In the genomic region with DNA sequence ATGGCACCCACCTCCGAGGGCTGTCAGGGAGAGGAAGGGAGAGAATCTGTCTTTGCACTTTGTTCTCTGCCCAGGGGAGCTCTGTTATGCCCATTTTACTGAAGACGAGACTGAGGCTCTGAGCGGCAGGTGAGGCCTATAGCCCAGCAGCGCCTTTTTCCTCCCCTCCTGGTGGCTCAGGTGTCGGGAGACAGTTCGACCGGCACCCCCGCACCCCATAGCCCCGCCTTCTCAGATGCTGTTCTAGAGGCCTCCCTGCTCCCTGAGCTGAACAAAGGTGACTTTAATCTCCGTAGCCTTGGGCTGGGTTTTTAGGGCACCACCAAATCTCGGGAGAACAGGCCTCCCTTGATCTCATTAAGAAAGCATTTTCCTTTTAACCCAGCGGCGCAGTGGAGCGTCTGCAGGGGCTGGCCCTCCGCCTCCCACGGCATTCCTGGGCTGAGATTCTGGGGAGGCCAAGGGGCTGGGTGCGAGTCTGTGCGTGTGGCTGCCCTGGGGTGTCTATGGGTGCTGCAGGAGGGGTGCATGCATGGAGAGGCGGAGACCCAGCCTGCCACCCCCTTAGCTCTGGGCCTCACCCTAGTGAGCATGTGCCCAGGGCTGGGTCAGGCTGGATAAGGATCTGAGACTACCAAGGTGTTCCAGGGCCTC, we compare ENCODE assay signal across 9 cellular contexts. TPM values are rescaled to one million over a fixed set of nuclear protein-coding genes. Genes with fewer than 3 reads are reported as not detected.
DNase-seq lines count a peak whose midpoint lies in the region; ATAC-seq and TF ChIP-seq lines count a peak whose summit lies in the region.
"Had no signal": no experiment of that assay in that cellular context is flagged by ENCODE, and none has a peak within 500 bp of the region (broad histone marks: within the 10 kb centered on the region; RNA-seq: fewer than 3 reads in every experiment).

No MANE protein-coding gene starts in this region.

- ATAC-seq in PC-3 (no peak), HG03159 (IDR thresholded peaks at IDR 0.05; ENCODE audit: unreplicated experiment) (no peak)
- ATAC-seq in naive thymus-derived CD4-positive, alpha-beta T cell, result no peak

- no peaks in the 10 kb centered on the region for H3K36me3 ChIP-seq in PC-3 (ENCODE audit: low read depth, low read length)
- H3K36me3 ChIP-seq in naive thymus-derived CD4-positive, alpha-beta T cell (ENCODE audit: control insufficient read depth in 2 of 3, insufficient read depth in 3 of 3, low read length in 3 of 3), result peaks cover 0 to 44% (median 20%) of the 10 kb centered on the region in 3 experiments

- H3K4me2 ChIP-seq in PC-3 (ENCODE audit: low read length), result peak overlapping the region; percentile 97

- peaks cover 0 to 2% (median 0%) of the 10 kb centered on the region in 11 donors for H3K9me3 Mint-ChIP-seq in naive thymus-derived CD4-positive, alpha-beta T cell

- CTCF ChIA-PET in PC-3 (lab: Charles Lee), result interaction anchor here (1.2 kb wide), 1 partner anchor 10 kb away, joined by 3 read pairs; no protein-coding TSS in a partner anchor
- CTCF ChIA-PET in naive thymus-derived CD4-positive, alpha-beta T cell (lab: Charles Lee), result interaction anchor here (1.0 to 1.2 kb wide), 2 partner anchors 14 to 45 kb away, joined by 3 to 4 read pairs; no protein-coding TSS in a partner anchor

- no peaks in the 10 kb centered on the region for H3F3A ChIP-seq in PC-3 (ENCODE audit: low read length, unreplicated experiment)

- H3K4me1 ChIP-seq in PC-3 (ENCODE audit: insufficient read depth, low read length), result peaks cover 54% of the 10 kb centered on the region
- peaks cover 30 to 56% of the 10 kb centered on the region in 2 donors for H3K4me1 ChIP-seq in naive thymus-derived CD4-positive, alpha-beta T cell (ENCODE audit: control insufficient read depth in 2 of 2, insufficient read depth in 2 of 2, low read length in 2 of 2)

- H2AFZ ChIP-seq in PC-3 (ENCODE audit: low read length), result no peak overlapping the region

- H3K79me2 ChIP-seq in PC-3 (ENCODE audit: low read length), result peaks cover 8% of the 10 kb centered on the region; the same call in 1 of the 2 replicates

- intact Hi-C loops in PC-3 (cut with micrococcal nuclease), result no loop called here
- intact Hi-C loops in naive thymus-derived CD4-positive, alpha-beta T cell (cut with micrococcal nuclease), result loop anchor here in 1 of 2 donors (1.0 to 5.0 kb wide), 5 partner anchors 7 to 116 kb away; a partner anchor contains a TSS

- H3K4me3 Mint-ChIP-seq in naive thymus-derived CD4-positive, alpha-beta T cell, result peak overlapping the region; percentile 86 to 99 (median 96)

- H3K9ac ChIP-seq in PC-3 (ENCODE audit: low read length), result no peak overlapping the region

- no peaks in the 10 kb centered on the region for H3K9me3 ChIP-seq in PC-3 (ENCODE audit: low read length)
- H3K9me3 ChIP-seq in naive thymus-derived CD4-positive, alpha-beta T cell (ENCODE audit: control insufficient read depth in 2 of 3, low read length in 3 of 3), result no peaks in the 10 kb centered on the region

- no peak overlapping the region for H3K4me3 ChIP-seq in PC-3 (ENCODE audit: low read length)
- H3K4me3 ChIP-seq in naive thymus-derived CD4-positive, alpha-beta T cell (ENCODE audit: low read length), result peak overlapping the region; percentile 94

- H3K4me1 Mint-ChIP-seq in naive thymus-derived CD4-positive, alpha-beta T cell, result peaks cover 24 to 51% (median 36%) of the 10 kb centered on the region in 7 donors

- DNase-seq in DMS53 (lab: John Stamatoyannopoulos, UW) (peak; percentile 82), DMS53 treated with DMSO at 0.1 percent for 48 hours (lab: John Stamatoyannopoulos, UW; ENCODE audit: unreplicated experiment) (no peak), PC-3 (peak; percentile 37), dermis blood vessel endothelial cell (peak; percentile 66), HuH-7 (ENCODE audit: low spot score) (no peak), NCI-H128 (lab: John Stamatoyannopoulos, UW; ENCODE audit: unreplicated experiment) (no peak)
- peak in 1 of 9 donors; percentile 57 for DNase-seq in naive thymus-derived CD4-positive, alpha-beta T cell

- H4K20me1 ChIP-seq in PC-3 (ENCODE audit: low read length), result no peaks in the 10 kb centered on the region

- BruUV-seq in PC-3 (replicated peaks; lab: Mats Ljungman, UMichigan), result no TSS peak

- TF ChIP-seq CTCF in PC-3 (conservative IDR thresholded peaks at IDR 0.05; ENCODE audit: low read depth, low read length), result no peak

- no peaks in the 10 kb centered on the region for H3K9me2 ChIP-seq in PC-3 (replicated peaks; ENCODE audit: low read length)

- POLR2A ChIA-PET in PC-3 (lab: Charles Lee; ENCODE audit: unreplicated experiment), result no interaction called here
- POLR2A ChIA-PET in naive thymus-derived CD4-positive, alpha-beta T cell (lab: Charles Lee), result interaction anchor here (0.7 to 15.7 kb wide), 12 partner anchors 7 to 191 kb away, joined by 3 to 401 read pairs (median 4); a partner anchor contains a TSS

- H3K27me3 ChIP-seq in PC-3 (ENCODE audit: low read length), result no peaks in the 10 kb centered on the region
- H3K27me3 ChIP-seq in naive thymus-derived CD4-positive, alpha-beta T cell (ENCODE audit: control insufficient read depth in 2 of 2, insufficient read depth in 2 of 2, low read length in 2 of 2), result no peaks in the 10 kb centered on the region

- peaks cover 0 to 27% (median 4%) of the 10 kb centered on the region in 5 donors for H3K36me3 Mint-ChIP-seq in naive thymus-derived CD4-positive, alpha-beta T cell

- H3K27me3 Mint-ChIP-seq in naive thymus-derived CD4-positive, alpha-beta T cell, result peaks cover 0 to 2% (median 0%) of the 10 kb centered on the region in 5 donors

- H3K27ac ChIP-seq in PC-3 (ENCODE audit: low read length), result no peak overlapping the region; the same call in 1 of the 2 replicates
- peak overlapping the region; percentile 78 for H3K27ac ChIP-seq in naive thymus-derived CD4-positive, alpha-beta T cell (ENCODE audit: low read depth, low read length)

- H3K27ac Mint-ChIP-seq in naive thymus-derived CD4-positive, alpha-beta T cell, result peak overlapping the region; percentile 65 to 94 (median 86)

RNA-seq across cellular contexts. Expression of a gene that starts 3.3 kb away (rescaled TPM):
- 4.8 and 7.7 TPM in 2 replicates for total RNA-seq in PC-3 (2014; rRNA removed)
- total RNA-seq in dermis blood vessel endothelial cell, result 26.4 and 36.4 TPM in 2 replicates
- 100 to 1,000 TPM; 114 to 246 (median 151) TPM for total RNA-seq in naive thymus-derived CD4-positive, alpha-beta T cell
- polyA plus RNA-seq in naive thymus-derived CD4-positive, alpha-beta T cell, result 1 to 10 TPM; 1.2 to 2.3 TPM

RNA-seq across cellular contexts. Expression of a gene that starts 32.4 kb away (rescaled TPM):
- 65.2 and 76.3 TPM in 2 replicates for total RNA-seq in PC-3 (2014; rRNA removed)
- 31.7 and 38.0 TPM in 2 replicates for total RNA-seq in dermis blood vessel endothelial cell
- total RNA-seq in naive thymus-derived CD4-positive, alpha-beta T cell, result 10 to 100 TPM; 24.6 to 45.5 (median 37.0) TPM
- polyA plus RNA-seq in naive thymus-derived CD4-positive, alpha-beta T cell, result 10 to 100 TPM; 23.4 to 58.9 TPM

RNA-seq across cellular contexts. Expression of a gene that starts 35.9 kb away (rescaled TPM):
- total RNA-seq in PC-3 (2014; rRNA removed), result 9.7 and 24.7 TPM in 2 replicates
- total RNA-seq in dermis blood vessel endothelial cell, result 6.0 and 10.4 TPM in 2 replicates
- 10 to 100 TPM in 1 of 5 experiments, 1 to 10 TPM in 4; 4.8 to 10.4 (median 7.5) TPM for total RNA-seq in naive thymus-derived CD4-positive, alpha-beta T cell
- polyA plus RNA-seq in naive thymus-derived CD4-positive, alpha-beta T cell, result 1 to 10 TPM; 1.6 to 1.9 TPM

RNA-seq across cellular contexts. Expression of a gene that starts 46.7 kb away (rescaled TPM):
- total RNA-seq in PC-3 (2014; rRNA removed), result not detected in 2 replicates
- not detected in 2 replicates for total RNA-seq in dermis blood vessel endothelial cell
- not detected for total RNA-seq in naive thymus-derived CD4-positive, alpha-beta T cell
- polyA plus RNA-seq in naive thymus-derived CD4-positive, alpha-beta T cell, result not detected
- total RNA-seq: T-helper 2 cell treated with Interferon-gamma antibody and Interleukin-4, amounts not matched to agents 100 ng/mL and 5 ng/mL, for 36 hours had no signal

Comparison
In these comparisons a context has a peak if more than half of its experiments do, and no peak if none do; other contexts are left out.
1. DNase-seq: peak in DMS53 (single experiment), PC-3 (single experiment) and dermis blood vessel endothelial cell (single experiment); none in DMS53 treated with DMSO at 0.1 percent for 48 hours (single experiment), HuH-7 (single experiment) and NCI-H128 (single experiment).